21 cellular contexts compared by ENCODE assay signal in the genomic region with DNA sequence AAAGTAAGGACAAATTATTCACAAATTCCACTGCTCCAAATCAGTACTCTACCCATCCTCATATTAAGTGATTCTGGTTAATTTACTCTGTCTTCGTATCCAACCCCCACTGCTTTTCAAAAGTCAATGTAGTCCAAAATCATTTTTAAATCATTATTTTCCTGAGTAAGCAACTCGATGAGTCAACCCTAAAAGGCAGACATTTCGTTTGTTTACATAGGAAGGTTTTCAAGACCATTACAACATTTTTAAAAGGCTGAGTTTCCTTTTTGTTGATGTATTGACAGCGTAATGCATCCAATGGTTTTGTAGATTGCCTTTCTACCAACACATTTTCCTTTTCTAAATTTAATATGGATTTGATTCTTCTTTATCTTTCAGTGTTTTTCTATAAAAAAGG.
DNase-seq lines count a peak whose midpoint lies in the region; ATAC-seq and TF ChIP-seq lines count a peak whose summit lies in the region.
"Had no signal": no experiment of that assay in that cellular context is flagged by ENCODE, and none has a peak within 500 bp of the region (broad histone marks: within the 10 kb centered on the region; RNA-seq: fewer than 3 reads in every experiment).

No MANE protein-coding gene starts in this region.

- no peak overlapping the region for H4K8ac ChIP-seq in mesenchymal stem cell (ENCODE audit: low read length)

- H4K91ac ChIP-seq in mesenchymal stem cell (ENCODE audit: low read length): no peak overlapping the region

- no peak overlapping the region for H3K14ac ChIP-seq in mesenchymal stem cell (ENCODE audit: low read length in 2 of 2)

- DNase-seq in AG10803 (ENCODE audit: low read depth) (peak; percentile 54), M059J (ENCODE audit: low read depth) (peak; percentile 50), choroid plexus epithelial cell (ENCODE audit: low read depth) (peak; percentile 81), mesenchymal stem cell (peak; percentile 79), CD1c-positive myeloid dendritic cell (ENCODE audit: extremely low spot score) (no peak), NAMALWA (ENCODE audit: low spot score) (no peak), posterior vena cava (ENCODE audit: low spot score) (no peak)
- DNase-seq: activated effector memory CD4-positive, alpha-beta T cell treated with anti-CD3 and anti-CD28 coated beads, Interleukin-2, amount 50 U/mL, for 16 hours; body of pancreas; DND-41; effector memory CD4-positive, alpha-beta T cell; midbrain; NCI-H510A treated with DMSO at 0.1 percent for 48 hours; PC-9; spleen; stomach; SW 1271; uterus had no signal

- no peak for TF ChIP-seq CTCF in AG10803 (conservative IDR thresholded peaks at IDR 0.05; ENCODE audit: low read length)
- TF ChIP-seq CTCF in choroid plexus epithelial cell (conservative IDR thresholded peaks at IDR 0.05; ENCODE audit: low read depth, low read length): no peak

- intact Hi-C loops in posterior vena cava (cut with DNase I): no loop called here

- no peak overlapping the region for H2BK120ac ChIP-seq in mesenchymal stem cell (ENCODE audit: low read depth, low read length)

- no peak overlapping the region for H2AK5ac ChIP-seq in mesenchymal stem cell (ENCODE audit: low read length, severe bottlenecking)

- H2BK12ac ChIP-seq in mesenchymal stem cell (ENCODE audit: low read length in 2 of 2): no peak overlapping the region

- H3K4me3 ChIP-seq in AG10803 (ENCODE audit: low read length): no peak overlapping the region
- H3K4me3 ChIP-seq in choroid plexus epithelial cell (ENCODE audit: low read depth, low read length): no peak overlapping the region
- no peak overlapping the region for H3K4me3 ChIP-seq in mesenchymal stem cell (ENCODE audit: insufficient read depth in 1 of 2, low read depth in 1 of 2, low read length in 2 of 2)
- H3K4me3 ChIP-seq: body of pancreas, K562, PC-9, spleen, stomach, uterus had no signal

- no peak overlapping the region for H3K18ac ChIP-seq in mesenchymal stem cell (ENCODE audit: low read depth in 1 of 2, low read length in 2 of 2)

- no peak overlapping the region for H3K4ac ChIP-seq in mesenchymal stem cell (ENCODE audit: low read depth in 1 of 2, low read length in 2 of 2)

- no peak overlapping the region for H3K27ac ChIP-seq in mesenchymal stem cell (ENCODE audit: low read length, poor library complexity, severe bottlenecking)
- H3K27ac ChIP-seq: body of pancreas, PC-9, spleen, stomach, uterus had no signal

- no peak overlapping the region for H2AFZ ChIP-seq in mesenchymal stem cell (ENCODE audit: low read depth, low read length)
- H2AFZ ChIP-seq: PC-9 had no signal

- no peaks in the 10 kb centered on the region for H3K4me1 ChIP-seq in mesenchymal stem cell (ENCODE audit: control insufficient read depth, insufficient read depth, low read depth, low read length)
- H3K4me1 ChIP-seq: body of pancreas, spleen, uterus had no signal

- H3K79me1 ChIP-seq in mesenchymal stem cell (replicated peaks; ENCODE audit: low read length, poor library complexity, severe bottlenecking): no peaks in the 10 kb centered on the region

- no peak overlapping the region for H3K9ac ChIP-seq in mesenchymal stem cell (ENCODE audit: low read length)

- H3K9me3 ChIP-seq in mesenchymal stem cell (ENCODE audit: control insufficient read depth, low read length): no peaks in the 10 kb centered on the region
- H3K9me3 ChIP-seq: body of pancreas, spleen, stomach, uterus had no signal

- H3K27me3 ChIP-seq in mesenchymal stem cell (ENCODE audit: control insufficient read depth in 1 of 2, insufficient read depth in 1 of 2, low read length in 2 of 2): no peaks in the 10 kb centered on the region
- H3K27me3 ChIP-seq: body of pancreas, spleen, stomach, uterus had no signal

- 10% methylated on average over 1 of the region's 4 CpGs for WGBS in mesenchymal stem cell

- H3K36me3 ChIP-seq in mesenchymal stem cell (ENCODE audit: control insufficient read depth in 1 of 2, insufficient read depth in 2 of 2, low read depth in 1 of 2, low read length in 2 of 2): no peaks in the 10 kb centered on the region
- H3K36me3 ChIP-seq: spleen, stomach, uterus had no signal

- no peak overlapping the region for H2BK5ac ChIP-seq in mesenchymal stem cell (ENCODE audit: low read depth, low read length, poor library complexity, severe bottlenecking)

- H3K23ac ChIP-seq in mesenchymal stem cell (ENCODE audit: low read length in 2 of 2): no peak overlapping the region

- no peak for ATAC-seq in GM18517 (IDR thresholded peaks at IDR 0.05; ENCODE audit: unreplicated experiment)
- ATAC-seq: body of pancreas, K562, WTC11 had no signal

- no peak overlapping the region for H3K4me2 ChIP-seq in mesenchymal stem cell (ENCODE audit: low read length, poor library complexity, severe bottlenecking)
- H3K4me2 ChIP-seq: PC-9 had no signal

- no peak overlapping the region for H2BK15ac ChIP-seq in mesenchymal stem cell (ENCODE audit: low read depth, poor library complexity, severe bottlenecking)

Comparison
In these comparisons a context has a peak if more than half of its experiments do, and no peak if none do; other contexts are left out.
1. DNase-seq: peak in AG10803 (single experiment), M059J (single experiment), choroid plexus epithelial cell (single experiment) and mesenchymal stem cell (single experiment); none in CD1c-positive myeloid dendritic cell (single experiment), NAMALWA (single experiment) and posterior vena cava (single experiment).